ENCODE assay signal across 13 cellular contexts in the genomic region with DNA sequence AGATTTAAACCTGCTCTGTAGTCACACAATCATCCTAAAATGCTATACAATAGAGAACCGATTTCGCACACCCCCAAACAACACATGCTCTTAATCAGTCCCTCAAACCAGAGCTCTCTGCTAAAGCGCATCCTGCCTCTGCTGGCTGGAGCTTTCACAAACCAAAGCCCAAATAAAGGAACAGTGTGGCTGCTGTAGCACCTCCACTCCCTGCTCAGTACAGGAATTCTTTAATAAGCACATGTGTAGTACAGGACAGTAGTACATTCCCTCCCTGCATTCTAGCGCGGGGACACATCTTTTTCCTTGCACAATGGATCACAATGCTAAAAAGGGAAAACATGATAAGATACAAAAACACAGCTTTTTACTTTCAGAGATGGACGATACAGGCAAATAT.
DNase-seq lines count a peak whose midpoint lies in the region; ATAC-seq and TF ChIP-seq lines count a peak whose summit lies in the region.
"Had no signal": no experiment of that assay in that cellular context is flagged by ENCODE, and none has a peak within 500 bp of the region (broad histone marks: within the 10 kb centered on the region; RNA-seq: fewer than 3 reads in every experiment).

No MANE protein-coding gene starts in this region.

- no peak for TF ChIP-seq POLR2A in suprapubic skin (IDR thresholded peaks at IDR 0.05)

- peaks cover 2% of the 10 kb centered on the region for H3K4me1 ChIP-seq in suprapubic skin

- H3K27ac ChIP-seq in coronary artery (no peak overlapping the region), suprapubic skin (no peak overlapping the region)
- H3K27ac ChIP-seq: skin epidermis had no signal

- peaks cover 2% of the 10 kb centered on the region for H3K27me3 ChIP-seq in suprapubic skin

- no peaks in the 10 kb centered on the region for H3K36me3 ChIP-seq in suprapubic skin

- peak overlapping the region; percentile 68 for H3K4me3 ChIP-seq in coronary artery
- peak overlapping the region; percentile 32 for H3K4me3 ChIP-seq in suprapubic skin
- H3K4me3 ChIP-seq: skin epidermis had no signal

- TF ChIP-seq CTCF in coronary artery (IDR thresholded peaks at IDR 0.05) (no peak), suprapubic skin (IDR thresholded peaks at IDR 0.05) (no peak)

- whole genome bisulfite sequencing in suprapubic skin = 21% methylated on average over 6 of the region's 6 CpGs

- H3K9me3 ChIP-seq in suprapubic skin = no peaks in the 10 kb centered on the region

- TF ChIP-seq EP300 in suprapubic skin (IDR thresholded peaks at IDR 0.05) = no peak

- no peak for ATAC-seq in HG03565 (IDR thresholded peaks at IDR 0.05; ENCODE audit: unreplicated experiment)
- ATAC-seq: activated CD4-positive, CD25-positive, alpha-beta regulatory T cell treated with anti-CD3 and anti-CD28 coated beads, Interleukin-2, amount 50 U/mL, for 24 hours; activated naive CD8-positive, alpha-beta T cell treated with anti-CD3 and anti-CD28 coated beads, Interleukin-2, amount 50 U/mL, for 24 hours had no signal

- DNase-seq in HT1080 (ENCODE audit: low read depth) (peak; percentile 3), coronary artery (ENCODE audit: low spot score) (no peak), islet precursor cell (peak; percentile 49), suprapubic skin (ENCODE audit: low spot score in 2 of 2) (no peak), NCI-H2107 treated with DMSO at 0.1 percent for 48 hours (lab: John Stamatoyannopoulos, UW; ENCODE audit: unreplicated experiment) (no peak)
- no peak for DNase-seq in stimulated activated CD4-positive, alpha-beta T cell treated with anti-CD3 and anti-CD28 coated beads, Interleukin-1b, Interleukin-23, amount 100 ng/mL, for 48 hours
- DNase-seq in activated T-cell treated with anti-CD3 and anti-CD28 coated beads, Interleukin-2, amount 50 U/mL, for 1 hour = no peak
- DNase-seq: activated naive CD8-positive, alpha-beta T cell treated with anti-CD3 and anti-CD28 coated beads, Interleukin-2, amount 50 U/mL, for 24 hours; MV-4-11; stimulated activated naive CD4-positive, alpha-beta T cell had no signal

Comparison
In these comparisons a context has a peak if more than half of its experiments do, and no peak if none do; other contexts are left out.
1. DNase-seq: peak in HT1080 (single experiment) and islet precursor cell (single experiment); none in coronary artery (single experiment), suprapubic skin (0 of 2), NCI-H2107 treated with DMSO at 0.1 percent for 48 hours (single experiment), stimulated activated CD4-positive, alpha-beta T cell treated with anti-CD3 and anti-CD28 coated beads, Interleukin-1b, Interleukin-23, amount 100 ng/mL, for 48 hours (single experiment) and activated T-cell treated with anti-CD3 and anti-CD28 coated beads, Interleukin-2, amount 50 U/mL, for 1 hour (single experiment).